8 cellular contexts compared by ENCODE assay signal in the genomic region with DNA sequence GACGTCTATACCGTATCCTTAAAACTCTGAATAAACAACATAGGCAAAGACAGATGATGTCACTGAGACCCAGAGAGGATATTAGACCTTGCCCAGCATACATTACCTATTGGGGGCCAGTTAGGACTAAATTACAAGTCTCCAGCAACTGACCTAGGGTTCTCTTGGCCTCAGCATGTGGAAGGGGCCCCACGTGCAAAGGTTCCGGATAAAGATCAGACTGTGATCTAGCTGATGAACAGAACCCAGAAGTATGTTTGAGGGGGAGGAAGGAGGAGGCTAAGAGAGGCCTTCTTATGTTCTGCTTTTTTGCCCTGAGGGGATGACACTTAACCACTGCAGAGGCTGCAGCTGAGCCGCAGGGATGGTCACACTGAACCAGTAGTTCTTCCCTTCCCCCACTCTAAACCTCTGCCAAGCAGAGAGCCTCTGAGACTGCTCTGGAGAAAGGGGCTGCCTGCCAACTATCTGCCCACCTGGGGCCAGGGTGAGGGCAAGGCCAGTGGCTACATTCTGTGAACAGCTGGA. TPM values are rescaled to one million over a fixed set of nuclear protein-coding genes. Genes with fewer than 3 reads are reported as not detected.
DNase-seq lines count a peak whose midpoint lies in the region; ATAC-seq, FAIRE-seq and TF ChIP-seq lines count a peak whose summit lies in the region.

No MANE protein-coding gene starts in this region.

- H3K9me3 ChIP-seq in colonic mucosa: no peaks in the 10 kb centered on the region

- H3K27ac ChIP-seq in colonic mucosa: no peak overlapping the region

- H3K36me3 Mint-ChIP-seq in HFFc6 (ENCODE audit: low read depth): no peaks in the 10 kb centered on the region

- H3K4me1 Mint-ChIP-seq in HFFc6 (ENCODE audit: low read depth): peaks cover 17% of the 10 kb centered on the region

- TF ChIP-seq CTCF in HFFc6 (IDR thresholded peaks at IDR 0.05): no peak
- no peak for TF ChIP-seq CTCF in colonic mucosa (IDR thresholded peaks at IDR 0.05)

- H3K9me3 Mint-ChIP-seq in HFFc6: no peaks in the 10 kb centered on the region

- H3K4me3 Mint-ChIP-seq in HFFc6: peak overlapping the region; percentile 31

- DNase-seq in HFFc6: peak; percentile 78
- peak; percentile 99 for DNase-seq in NCI-H69 (lab: John Stamatoyannopoulos, UW)
- DNase-seq in colonic mucosa: peak; percentile 22
- peak; percentile 3 for DNase-seq in putamen (ENCODE audit: low spot score)
- no peak for DNase-seq in activated CD4-positive, CD25-positive, alpha-beta regulatory T cell treated with anti-CD3 and anti-CD28 coated beads, Interleukin-2, amount 50 U/mL, for 72 hours
- no peak for DNase-seq in iPS-NIHi7 (ENCODE audit: extremely low spot score)
- no peak for DNase-seq in GM19239 (ENCODE audit: insufficient read length, low spot score)

- no peak for FAIRE-seq in GM19239 (lab: Jason Lieb, UNC)

- H3K27me3 Mint-ChIP-seq in HFFc6 (ENCODE audit: insufficient read depth): no peaks in the 10 kb centered on the region; the same call in 1 of the 2 replicates

- ATAC-seq in GM18907 (IDR thresholded peaks at IDR 0.05; ENCODE audit: unreplicated experiment): no peak

- no peaks in the 10 kb centered on the region for H3K36me3 ChIP-seq in colonic mucosa

- H3K27ac Mint-ChIP-seq in HFFc6: peak overlapping the region; percentile 40

- no peak overlapping the region for H3K4me3 ChIP-seq in colonic mucosa

- no peak overlapping the region for H3K9ac ChIP-seq in colonic mucosa (ENCODE audit: low read depth in 2 of 2, low read length in 2 of 2)

- no peaks in the 10 kb centered on the region for H3K4me1 ChIP-seq in colonic mucosa

- no peaks in the 10 kb centered on the region for H3K27me3 ChIP-seq in colonic mucosa

- intact Hi-C loops in colonic mucosa (cut with DNase I): loop anchor here (10.0 kb wide), 1 partner anchor 105 kb away; no protein-coding TSS in a partner anchor

RNA-seq across cellular contexts. Expression of a gene that starts 24.0 kb away (rescaled TPM):
- 10 to 100 TPM; 23.5 to 30.8 (median 26.0) TPM for total RNA-seq in HFFc6 (2021; fragmentation: NEBNext Ultra II Directional; extraction: Animal tissue kit (Norgen Biotek cat#: 25700))
- 10 to 100 TPM; 70.9 to 73.3 TPM for total RNA-seq in colonic mucosa

Comparison
In these comparisons a context has a peak if more than half of its experiments do, and no peak if none do; other contexts are left out.
1. DNase-seq: peak in HFFc6 (single experiment), NCI-H69 (single experiment), colonic mucosa (single experiment) and putamen (single experiment); none in activated CD4-positive, CD25-positive, alpha-beta regulatory T cell treated with anti-CD3 and anti-CD28 coated beads, Interleukin-2, amount 50 U/mL, for 72 hours (single experiment), iPS-NIHi7 (single experiment) and GM19239 (single experiment).